Comparison of ENCODE assay signal across 17 cellular contexts in genomic region chr3:18079739-18080138, GRCh38.
A peak's percentile ranks its signal among the peaks of the same experiment; 100 is the strongest.
DNase-seq lines count a peak whose midpoint lies in the region; TF ChIP-seq lines count a peak whose summit lies in the region.
"Had no signal": no experiment of that assay in that cellular context is flagged by ENCODE, and none has a peak within 500 bp of the region (broad histone marks: within the 10 kb centered on the region; RNA-seq: fewer than 3 reads in every experiment).

No MANE protein-coding gene starts in this region.

- no peak overlapping the region for H3K23ac ChIP-seq in trophoblast cell (ENCODE audit: low read length)

- TF ChIP-seq CTCF in foreskin fibroblast (IDR thresholded peaks at IDR 0.05; ENCODE audit: low read depth, low read length), result no peak
- no peak for TF ChIP-seq CTCF in GM10266 (IDR thresholded peaks at IDR 0.05; ENCODE audit: control insufficient read depth, insufficient read depth, low read depth, missing control alignments)
- no peak for TF ChIP-seq CTCF in ascending aorta (IDR thresholded peaks at IDR 0.05)

- H3K27ac ChIP-seq in KOPT-K1 (ENCODE audit: low read depth, low read length, poor library complexity, severe bottlenecking) (peak overlapping the region; percentile 67), ascending aorta (no peak overlapping the region), trophoblast cell (ENCODE audit: low read depth, low read length) (no peak overlapping the region)
- H3K27ac ChIP-seq: psoas muscle, vagina had no signal

- no peaks in the 10 kb centered on the region for H3K79me1 ChIP-seq in trophoblast cell (ENCODE audit: low read length)

- WGBS in trophoblast cell (ENCODE audit: extremely low coverage, insufficient coverage, insufficient read length), result no CpG with 5 or more reads among the region's 3 CpGs

- peak; percentile 12 for DNase-seq in CD1c-positive myeloid dendritic cell (ENCODE audit: extremely low spot score)
- DNase-seq in SIG-M5 treated with dmso at 0.1 percent for 504 hours (lab: John Stamatoyannopoulos, UW; ENCODE audit: unreplicated experiment), result peak; percentile 74
- peak; percentile 16 to 58 for DNase-seq in foreskin fibroblast
- no peak for DNase-seq in GM10266 (ENCODE audit: extremely low spot score)
- DNase-seq in ascending aorta (ENCODE audit: low spot score in 2 of 2), result no peak
- DNase-seq in trophoblast cell, result no peak
- no peak for DNase-seq in amniotic stem cell (lab: John Stamatoyannopoulos, UW)
- DNase-seq: activated CD4-positive, alpha-beta T cell treated with anti-CD3 and anti-CD28 coated beads for 48 hours; activated T-cell treated with anti-CD3 and anti-CD28 coated beads, Interleukin-2, amount 50 U/mL, for 72 hours; aorta; BE2C; effector memory CD4-positive, alpha-beta T cell; NCI-H1436 treated with DMSO at 0.1 percent for 48 hours; psoas muscle; stimulated activated CD4-positive, alpha-beta T cell treated with anti-CD3 and anti-CD28 coated beads, Interleukin-1b, Interleukin-23, amount 100 ng/mL, for 48 hours had no signal

- intact Hi-C loops in ascending aorta (cut with DNase I), result no loop called here

- H3K9ac ChIP-seq in trophoblast cell (ENCODE audit: low read length), result no peak overlapping the region

- no peak overlapping the region for H2AK5ac ChIP-seq in trophoblast cell (ENCODE audit: low read length)

- H2BK120ac ChIP-seq in trophoblast cell (ENCODE audit: insufficient read depth, low read length, poor library complexity), result no peak overlapping the region

- H3K9me3 ChIP-seq in KOPT-K1 (ENCODE audit: insufficient read depth, low read length, poor library complexity, severe bottlenecking) (no peaks in the 10 kb centered on the region), ascending aorta (no peaks in the 10 kb centered on the region), trophoblast cell (ENCODE audit: insufficient read depth, low read depth, low read length) (no peaks in the 10 kb centered on the region)
- H3K9me3 ChIP-seq: BE2C, psoas muscle, vagina had no signal

- no peaks in the 10 kb centered on the region for H3K27me3 ChIP-seq in ascending aorta
- H3K27me3 ChIP-seq in trophoblast cell (ENCODE audit: insufficient read depth, low read length), result no peaks in the 10 kb centered on the region
- H3K27me3 ChIP-seq: BE2C, vagina had no signal

- H2BK5ac ChIP-seq in trophoblast cell (ENCODE audit: low read depth, low read length, poor library complexity), result no peak overlapping the region

- H3K14ac ChIP-seq in trophoblast cell (ENCODE audit: low read length), result no peak overlapping the region

- H3K4me1 ChIP-seq in ascending aorta (no peaks in the 10 kb centered on the region), trophoblast cell (ENCODE audit: control insufficient read depth in 1 of 2, insufficient read depth in 2 of 2, low read length in 2 of 2) (no peaks in the 10 kb centered on the region)
- H3K4me1 ChIP-seq: psoas muscle, vagina had no signal

- H3K4me2 ChIP-seq in trophoblast cell (ENCODE audit: low read length), result no peak overlapping the region

- H2BK12ac ChIP-seq in trophoblast cell (ENCODE audit: low read length), result no peak overlapping the region

- no peak overlapping the region for H3K4ac ChIP-seq in trophoblast cell (ENCODE audit: low read depth, low read length)

- H3K18ac ChIP-seq in trophoblast cell (ENCODE audit: low read length), result no peak overlapping the region

- no peaks in the 10 kb centered on the region for H3K79me2 ChIP-seq in trophoblast cell (ENCODE audit: control insufficient read depth, insufficient read depth, low read length, poor library complexity)

- no peak overlapping the region for H2AFZ ChIP-seq in trophoblast cell (ENCODE audit: insufficient read depth, low read length, poor library complexity)

- no peak overlapping the region for H4K91ac ChIP-seq in trophoblast cell (ENCODE audit: low read depth, low read length)

- H3K36me3 ChIP-seq in KOPT-K1 (ENCODE audit: insufficient read depth, low read length) (peaks cover 20% of the 10 kb centered on the region; the same call in 1 of the 2 replicates), ascending aorta (no peaks in the 10 kb centered on the region), trophoblast cell (ENCODE audit: control insufficient read depth in 1 of 2, insufficient read depth in 2 of 2, low read length in 2 of 2) (no peaks in the 10 kb centered on the region)
- H3K36me3 ChIP-seq: BE2C, vagina had no signal

- H4K12ac ChIP-seq in trophoblast cell (ENCODE audit: low read depth, low read length), result no peak overlapping the region

- no peak overlapping the region for H4K8ac ChIP-seq in trophoblast cell (ENCODE audit: low read depth, low read length)

- H3K4me3 ChIP-seq in foreskin fibroblast (ENCODE audit: low read depth in 1 of 2, low read length in 2 of 2), result no peak overlapping the region
- no peak overlapping the region for H3K4me3 ChIP-seq in ascending aorta
- H3K4me3 ChIP-seq in trophoblast cell (ENCODE audit: low read depth, low read length), result no peak overlapping the region
- H3K4me3 ChIP-seq: psoas muscle, vagina had no signal

Comparison
In these comparisons a context has a peak if more than half of its experiments do, and no peak if none do; other contexts are left out.
1. DNase-seq: peak in CD1c-positive myeloid dendritic cell (single experiment), SIG-M5 treated with dmso at 0.1 percent for 504 hours (single experiment) and foreskin fibroblast (2 of 2); none in GM10266 (single experiment), ascending aorta (0 of 2), trophoblast cell (0 of 2) and amniotic stem cell (single experiment).